In the genomic region with DNA sequence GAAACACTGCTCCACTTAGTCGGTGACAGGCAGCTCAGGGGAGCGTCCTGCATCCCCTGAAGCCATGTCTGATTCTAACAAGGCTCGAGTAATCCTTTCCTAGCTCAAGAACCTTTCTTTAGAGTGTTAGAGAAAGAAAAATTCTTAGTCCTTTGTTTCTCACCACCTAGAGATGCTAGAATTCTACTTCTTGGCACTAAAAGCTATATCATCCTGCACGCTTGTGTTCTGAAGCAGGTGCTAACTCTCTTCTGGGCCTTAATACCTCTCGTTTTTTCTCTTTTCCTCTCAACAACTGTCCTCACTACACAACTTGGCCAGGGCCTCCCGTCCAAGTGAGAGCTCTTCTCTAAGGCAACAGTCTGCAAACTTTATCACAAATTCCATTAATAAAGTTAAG, we compare ENCODE assay signal across 36 cellular contexts. TPM values are rescaled to one million over a fixed set of nuclear protein-coding genes. Genes with fewer than 3 reads are reported as not detected.
"Had no signal": no experiment of that assay in that cellular context is flagged by ENCODE, and none has a peak within 500 bp of the region (broad histone marks: within the 10 kb centered on the region; RNA-seq: fewer than 3 reads in every experiment).

LYZL2 (minus strand) TSS at position 101 of the 400 bp plus-strand sequence. CDS start 2,838 bp downstream, outside the sequence.

- DNase-seq: activated CD4-positive, alpha-beta T cell treated with anti-CD3 and anti-CD28 coated beads, Interleukin-2, amount 10 ng/mL, durations not matched to agents 24 days and 14 days; activated CD4-positive, alpha-beta T cell treated with anti-CD3 and anti-CD28 coated beads, Interleukin-2, amount 50 U/mL, for 4 hours; activated CD8-positive, alpha-beta T cell treated with anti-CD3 and anti-CD28 coated beads for 36 hours; activated gamma-delta T cell; activated naive CD4-positive, alpha-beta T cell treated with Interleukin-2 at 50 U/mL for 16 hours; activated naive CD8-positive, alpha-beta T cell treated with anti-CD3 and anti-CD28 coated beads, Interleukin-2, amount 10 ng/mL, durations not matched to agents 7 days and 5 days; activated T-cell treated with anti-CD3 and anti-CD28 coated beads, Interleukin-2, amount 50 U/mL, for 24 hours; amygdala; NCI-H1048; NCI-H1105 treated with DMSO at 0.1 percent for 48 hours; NCI-H146; NCI-H187; NCI-H2029 treated with DMSO at 0.1 percent for 48 hours; NCI-H2107; NCI-H2171; NCI-H510A; NCI-H526; NCI-H748 treated with DMSO at 0.1 percent for 48 hours; OCI-M1; SHP77 treated with DMSO at 0.1 percent for 48 hours; SK-N-SH had no signal

- H3K4me1 Mint-ChIP-seq: activated CD4-positive, alpha-beta T cell treated with anti-CD3 and anti-CD28 coated beads, Interleukin-2, amount 10 ng/mL, durations not matched to agents 24 days and 14 days; activated naive CD4-positive, alpha-beta T cell treated with anti-CD3 and anti-CD28 coated beads, Interleukin-2, amount 50 U/mL, for 24 hours; activated naive CD8-positive, alpha-beta T cell treated with anti-CD3 and anti-CD28 coated beads, Interleukin-2, amount 10 ng/mL, durations not matched to agents 7 days and 5 days; central memory CD8-positive, alpha-beta T cell had no signal

- H3K4me3 Mint-ChIP-seq: activated CD4-positive, alpha-beta T cell treated with anti-CD3 and anti-CD28 coated beads, Interleukin-2, amount 10 ng/mL, durations not matched to agents 24 days and 14 days; activated CD8-positive, alpha-beta T cell treated with anti-CD3 and anti-CD28 coated beads for 36 hours; activated naive CD4-positive, alpha-beta T cell treated with anti-CD3 and anti-CD28 coated beads, Interleukin-2, amount 50 U/mL, for 24 hours; activated naive CD8-positive, alpha-beta T cell treated with anti-CD3 and anti-CD28 coated beads, Interleukin-2, amount 10 ng/mL, durations not matched to agents 7 days and 5 days; activated T-cell treated with anti-CD3 and anti-CD28 coated beads, Interleukin-2, amount 50 U/mL, for 24 hours; central memory CD8-positive, alpha-beta T cell; T-helper 1 cell treated with Interleukin-12 subunit alpha and Interleukin-12 subunit beta and Interleukin-4 antibody, amounts not matched to agents 30 μg/mL and 1 μg/mL, for 36 hours; T-helper 2 cell treated with Interferon-gamma antibody and Interleukin-4, amounts not matched to agents 5 μg/mL and 100 μg/mL, for 36 hours had no signal

- H3K36me3 Mint-ChIP-seq: activated naive CD4-positive, alpha-beta T cell treated with anti-CD3 and anti-CD28 coated beads, Interleukin-2, amount 50 U/mL, for 24 hours; activated naive CD8-positive, alpha-beta T cell treated with anti-CD3 and anti-CD28 coated beads, Interleukin-2, amount 10 ng/mL, durations not matched to agents 7 days and 5 days had no signal

- H3K4me3 ChIP-seq: ascending aorta, cardiac muscle cell, SJSA1 had no signal

- H3K4me2 ChIP-seq: KMS-11, SK-N-SH had no signal

- H3K27ac Mint-ChIP-seq: activated CD4-positive, alpha-beta T cell treated with anti-CD3 and anti-CD28 coated beads, Interleukin-2, amount 10 ng/mL, durations not matched to agents 24 days and 14 days; activated CD8-positive, alpha-beta T cell treated with anti-CD3 and anti-CD28 coated beads for 36 hours; activated naive CD4-positive, alpha-beta T cell treated with anti-CD3 and anti-CD28 coated beads, Interleukin-2, amount 50 U/mL, for 24 hours; activated naive CD8-positive, alpha-beta T cell treated with anti-CD3 and anti-CD28 coated beads, Interleukin-2, amount 10 ng/mL, durations not matched to agents 7 days and 5 days; activated T-cell treated with anti-CD3 and anti-CD28 coated beads, Interleukin-2, amount 50 U/mL, for 24 hours; activated T-helper 2 cell treated with anti-CD3 and anti-CD28 coated beads, Interferon-gamma antibody, Interleukin-2, Interleukin-4, amounts not matched to agents 10 μg/mL and 5 μg/mL and 100 μg/mL, durations not matched to agents 14 hours and 24 hours and 36 hours; T-helper 1 cell treated with Interleukin-12 subunit alpha and Interleukin-12 subunit beta and Interleukin-4 antibody, amounts not matched to agents 30 μg/mL and 1 μg/mL, for 36 hours; T-helper 2 cell treated with Interferon-gamma antibody and Interleukin-4, amounts not matched to agents 5 μg/mL and 100 μg/mL, for 36 hours had no signal

- H3K9me3 Mint-ChIP-seq: activated CD4-positive, alpha-beta T cell treated with anti-CD3 and anti-CD28 coated beads, Interleukin-2, amount 10 ng/mL, durations not matched to agents 24 days and 14 days; activated CD8-positive, alpha-beta T cell treated with anti-CD3 and anti-CD28 coated beads for 36 hours; activated naive CD4-positive, alpha-beta T cell treated with anti-CD3 and anti-CD28 coated beads, Interleukin-2, amount 50 U/mL, for 24 hours; activated naive CD8-positive, alpha-beta T cell treated with anti-CD3 and anti-CD28 coated beads, Interleukin-2, amount 10 ng/mL, durations not matched to agents 7 days and 5 days; activated T-cell treated with anti-CD3 and anti-CD28 coated beads, Interleukin-2, amount 50 U/mL, for 24 hours; activated T-helper 2 cell treated with anti-CD3 and anti-CD28 coated beads, Interferon-gamma antibody, Interleukin-2, Interleukin-4, amounts not matched to agents 10 μg/mL and 5 μg/mL and 100 μg/mL, durations not matched to agents 14 hours and 24 hours and 36 hours; central memory CD8-positive, alpha-beta T cell; T-helper 1 cell treated with Interleukin-12 subunit alpha and Interleukin-12 subunit beta and Interleukin-4 antibody, amounts not matched to agents 30 μg/mL and 1 μg/mL, for 36 hours; T-helper 2 cell treated with Interferon-gamma antibody and Interleukin-4, amounts not matched to agents 5 μg/mL and 100 μg/mL, for 36 hours had no signal

- H3K9me3 ChIP-seq: ascending aorta, SJSA1, SK-N-SH had no signal

- H3K27ac ChIP-seq: ascending aorta, cardiac muscle cell, KMS-11, SJSA1 had no signal

- H3K4me1 ChIP-seq: ascending aorta, SJSA1 had no signal

- FAIRE-seq: TTC549 had no signal

- H3K36me3 ChIP-seq: ascending aorta, cardiac muscle cell, SJSA1 had no signal

- H3K9ac ChIP-seq: KMS-11, SK-N-SH had no signal

- H3K27me3 ChIP-seq: ascending aorta, cardiac muscle cell, SJSA1 had no signal

- ATAC-seq: activated CD8-positive, alpha-beta T cell treated with anti-CD3 and anti-CD28 coated beads for 36 hours; Panc1 had no signal

RNA-seq across cellular contexts. Expression of gene LYZL2, which starts in this region (rescaled TPM):
- total RNA-seq: activated CD4-positive, alpha-beta T cell treated with anti-CD3 and anti-CD28 coated beads, Interleukin-2, amount 10 ng/mL, durations not matched to agents 24 days and 14 days; activated CD8-positive, alpha-beta memory T cell treated with anti-CD3 and anti-CD28 coated beads for 36 hours; activated CD8-positive, alpha-beta T cell treated with anti-CD3 and anti-CD28 coated beads for 36 hours; activated naive CD8-positive, alpha-beta T cell treated with anti-CD3 and anti-CD28 coated beads, Interleukin-2, amount 10 ng/mL, durations not matched to agents 7 days and 5 days; activated T-helper 2 cell treated with anti-CD3 and anti-CD28 coated beads, Interferon-gamma antibody, Interleukin-2, Interleukin-4, amounts not matched to agents 10 μg/mL and 5 μg/mL and 100 μg/mL, durations not matched to agents 14 hours and 24 hours and 36 hours; ascending aorta; cardiac muscle cell; M059J; RPMI7951; SJSA1 had no signal
- polyA plus RNA-seq: adipose tissue, cardiac muscle cell, SK-N-SH had no signal
